ENCODE assay signal across 21 cellular contexts in genomic region chr2:51888120-51888519, GRCh38.
DNase-seq lines count a peak whose midpoint lies in the region; ATAC-seq, FAIRE-seq and TF ChIP-seq lines count a peak whose summit lies in the region.
"Had no signal": no experiment of that assay in that cellular context is flagged by ENCODE, and none has a peak within 500 bp of the region (broad histone marks: within the 10 kb centered on the region; RNA-seq: fewer than 3 reads in every experiment).

No MANE protein-coding gene starts in this region.

- no peak overlapping the region for H3K9ac ChIP-seq in HepG2 (ENCODE audit: insufficient read depth, low read depth, low read length)
- H3K9ac ChIP-seq: BLaER1 treated with 17β-estradiol and CSF1 and Interleukin-3, amounts not matched to agents 10 nM and 100 nM had no signal

- H3K9me3 Mint-ChIP-seq in WTC11: peaks cover 30% of the 10 kb centered on the region

- no peak overlapping the region for H3K4me3 Mint-ChIP-seq in WTC11
- H3K4me3 Mint-ChIP-seq: B cell; CD4-positive, alpha-beta T cell; CD8-positive, alpha-beta T cell had no signal

- no peak for DNase-seq in HepG2 (ENCODE audit: low spot score)
- no peak for DNase-seq in right lobe of liver
- no peak for DNase-seq in WTC11 (ENCODE audit: low spot score)
- no peak for DNase-seq in Right ventricle myocardium superior
- DNase-seq in activated effector memory CD4-positive, alpha-beta T cell treated with Interleukin-2 at 50 U/mL for 16 hours: no peak
- DNase-seq: AML-193; Caco-2; Calu3; CD4-positive, alpha-beta T cell; CD8-positive, alpha-beta T cell; DMS79 treated with DMSO at 0.1 percent for 48 hours; GF-D8 had no signal

- no peaks in the 10 kb centered on the region for H3K27me3 ChIP-seq in HepG2 (ENCODE audit: control insufficient read depth in 1 of 2, insufficient read depth in 2 of 2, low read length in 2 of 2)
- no peaks in the 10 kb centered on the region for H3K27me3 ChIP-seq in right lobe of liver
- H3K27me3 ChIP-seq: BLaER1 treated with 17β-estradiol and CSF1 and Interleukin-3, amounts not matched to agents 10 nM and 100 nM had no signal

- ATAC-seq in HepG2 (no peak), right lobe of liver (no peak), WTC11 (peak; percentile 34), Right ventricle myocardium superior (ENCODE audit: poor library complexity) (no peak)
- ATAC-seq: A549; CD8-positive, alpha-beta T cell had no signal

- peaks cover 12% of the 10 kb centered on the region; the same call in 1 of the 2 replicates for H3K36me3 Mint-ChIP-seq in WTC11
- H3K36me3 Mint-ChIP-seq: CD8-positive, alpha-beta T cell had no signal

- H2AFZ ChIP-seq in HepG2 (ENCODE audit: low read length): no peak overlapping the region

- H3K27ac ChIP-seq in HepG2 (ENCODE audit: extremely low read length, insufficient read depth, low read length): no peak overlapping the region
- H3K27ac ChIP-seq in right lobe of liver: no peak overlapping the region
- H3K27ac ChIP-seq: 22Rv1; A549; BLaER1 treated with 17β-estradiol and CSF1 and Interleukin-3, amounts not matched to agents 10 nM and 100 nM; C4-2B had no signal

- no peak for TF ChIP-seq CTCF in HepG2 (CRISPR knock-in tag; IDR thresholded peaks at IDR 0.05)
- no peak for TF ChIP-seq CTCF in right lobe of liver (IDR thresholded peaks at IDR 0.05)
- no peak for TF ChIP-seq CTCF in WTC11 (IDR thresholded peaks at IDR 0.05)

- in situ Hi-C loops in HepG2 (cut with HindIII; ENCODE audit: extremely low pct_ligation_motif_present, low pct_unique_long_range_greater_than_20kb): no loop called here

- H3K27me3 Mint-ChIP-seq in WTC11 (ENCODE audit: low read depth): no peaks in the 10 kb centered on the region
- H3K27me3 Mint-ChIP-seq: B cell; CD4-positive, alpha-beta T cell had no signal

- no peak for TF ChIP-seq EP300 in HepG2 (IDR thresholded peaks at IDR 0.05; ENCODE audit: low read depth in 2 of 2, low read length in 2 of 2)
- no peak for TF ChIP-seq EP300 in HepG2 (CRISPR knock-in tag; IDR thresholded peaks at IDR 0.05; ENCODE audit: borderline replicate concordance)

- no peak overlapping the region for H3K27ac Mint-ChIP-seq in WTC11
- H3K27ac Mint-ChIP-seq: B cell; CD4-positive, alpha-beta T cell; CD8-positive, alpha-beta T cell had no signal

- no peaks in the 10 kb centered on the region for H4K20me1 ChIP-seq in HepG2 (ENCODE audit: insufficient read depth, low read length)
- H4K20me1 ChIP-seq: BLaER1 treated with 17β-estradiol and CSF1 and Interleukin-3, amounts not matched to agents 10 nM and 100 nM had no signal

- BruUV-seq in HepG2 (replicated peaks; lab: Mats Ljungman, UMichigan): no TSS peak

- H3K4me3 ChIP-seq in HepG2 (replicated peaks in 1 of 3; ENCODE audit: insufficient read depth in 1 of 3, low read depth in 2 of 3, low read length in 3 of 3) (no peak overlapping the region), right lobe of liver (no peak overlapping the region)
- H3K4me3 ChIP-seq: A549; BLaER1 treated with 17β-estradiol and CSF1 and Interleukin-3, amounts not matched to agents 10 nM and 100 nM had no signal

- 3% methylated on average over 1 of the region's 1 CpG for WGBS in HepG2 (ENCODE audit: low lambda C conversion rate)
- WGBS in right lobe of liver (ENCODE audit: insufficient coverage, low coverage, low lambda C conversion rate, missing lambda C conversion rate): 53% methylated on average over 1 of the region's 1 CpG

- intact Hi-C loops in HepG2 (cut with micrococcal nuclease; ENCODE audit: unreplicated experiment) (no loop called here), right lobe of liver (cut with DNase I) (no loop called here), Right ventricle myocardium superior (cut with DNase I) (no loop called here)

- TF ChIP-seq RAD21 in HepG2 (CRISPR knock-in tag; IDR thresholded peaks at IDR 0.05): no peak

- H3K79me2 ChIP-seq in HepG2 (ENCODE audit: insufficient read depth, low read length): no peaks in the 10 kb centered on the region

- FAIRE-seq in HepG2 (lab: Jason Lieb, UNC): no peak
- FAIRE-seq: A549, D721Med, G401.6, GM12891, GM19239 had no signal

- H3K4me1 ChIP-seq in HepG2 (ENCODE audit: insufficient read depth, low read length) (no peaks in the 10 kb centered on the region), right lobe of liver (no peaks in the 10 kb centered on the region)
- H3K4me1 ChIP-seq: A549, Caco-2 had no signal

- POLR2A ChIA-PET in HepG2 (lab: Yijun Ruan, JAX): no interaction called here
- POLR2A ChIA-PET in WTC11 (lab: Charles Lee): interaction anchor here (0.7 kb wide), 1 partner anchor 142 kb away, joined by 3 read pairs; no protein-coding TSS in a partner anchor

- H3K9me3 ChIP-seq in HepG2 (ENCODE audit: low read length) (peaks cover 88% of the 10 kb centered on the region), right lobe of liver (no peaks in the 10 kb centered on the region)
- H3K9me3 ChIP-seq: Caco-2 had no signal

- CTCF ChIA-PET in HepG2 (lab: Yijun Ruan, JAX; ENCODE audit: low intra/inter-chr PET ratio, low total read pairs) (no interaction called here), WTC11 (lab: Charles Lee) (no interaction called here)

- TF ChIP-seq POLR2A in HepG2 (IDR thresholded peaks at IDR 0.05; ENCODE audit: insufficient read depth in 1 of 2, low read depth in 2 of 2, low read length in 2 of 2) (no peak), right lobe of liver (IDR thresholded peaks at IDR 0.05) (no peak)

- no peak overlapping the region for H3K4me2 ChIP-seq in HepG2 (ENCODE audit: low read depth, low read length)
- H3K4me2 ChIP-seq: A549; BLaER1 treated with 17β-estradiol and CSF1 and Interleukin-3, amounts not matched to agents 10 nM and 100 nM had no signal

- H3K4me1 Mint-ChIP-seq in WTC11: peaks cover 18% of the 10 kb centered on the region
- H3K4me1 Mint-ChIP-seq: B cell had no signal

- no peaks in the 10 kb centered on the region for H3K36me3 ChIP-seq in HepG2 (replicated peaks in 1 of 2; ENCODE audit: control insufficient read depth in 1 of 2, insufficient read depth in 2 of 2, low read length in 2 of 2)
- no peaks in the 10 kb centered on the region for H3K36me3 ChIP-seq in right lobe of liver
- H3K36me3 ChIP-seq: BLaER1 treated with 17β-estradiol and CSF1 and Interleukin-3, amounts not matched to agents 10 nM and 100 nM had no signal

TF ChIP-seq in HepG2, 621 proteins besides CTCF, POLR2A, EP300 and RAD21:
- peak; percentile 43; the same call in 1 of the 2 replicates for TF ChIP-seq MAFF (IDR thresholded peaks at IDR 0.05; ENCODE audit: low read depth, low read length)
- TF ChIP-seq MAFK (conservative IDR thresholded peaks at IDR 0.05 in 1 of 2, IDR thresholded peaks at IDR 0.05 in 1 of 2; ENCODE audit: low read length in 2 of 2): peak; percentile 53 to 54; a peak in 3 of 4 replicates
- no peak for TF ChIP-seq GABPB1 (CRISPR knock-in tag; IDR thresholded peaks at IDR 0.05)
TF ChIP-seq in HepG2: peak in this region for 2.

TF ChIP-seq in WTC11, 78 proteins besides CTCF, POLR2A, EP300 and RAD21 (continues in another document):
- TF ChIP-seq PRDM15 (CRISPR knock-in tag; IDR thresholded peaks at IDR 0.05) (no peak), ATF1 (CRISPR knock-in tag; IDR thresholded peaks at IDR 0.05) (no peak), KAT7 (CRISPR knock-in tag; IDR thresholded peaks at IDR 0.05; ENCODE audit: borderline replicate concordance) (no peak), EMX1 (CRISPR knock-in tag; IDR thresholded peaks at IDR 0.05) (no peak), IRF2 (CRISPR knock-in tag; IDR thresholded peaks at IDR 0.05; ENCODE audit: borderline replicate concordance, low read depth) (no peak), HMGA2 (CRISPR knock-in tag; IDR thresholded peaks at IDR 0.05) (no peak), MAX (CRISPR knock-in tag; IDR thresholded peaks at IDR 0.05) (no peak), SP1 (CRISPR knock-in tag; conservative IDR thresholded peaks at IDR 0.05) (no peak)
